In the genomic region with DNA sequence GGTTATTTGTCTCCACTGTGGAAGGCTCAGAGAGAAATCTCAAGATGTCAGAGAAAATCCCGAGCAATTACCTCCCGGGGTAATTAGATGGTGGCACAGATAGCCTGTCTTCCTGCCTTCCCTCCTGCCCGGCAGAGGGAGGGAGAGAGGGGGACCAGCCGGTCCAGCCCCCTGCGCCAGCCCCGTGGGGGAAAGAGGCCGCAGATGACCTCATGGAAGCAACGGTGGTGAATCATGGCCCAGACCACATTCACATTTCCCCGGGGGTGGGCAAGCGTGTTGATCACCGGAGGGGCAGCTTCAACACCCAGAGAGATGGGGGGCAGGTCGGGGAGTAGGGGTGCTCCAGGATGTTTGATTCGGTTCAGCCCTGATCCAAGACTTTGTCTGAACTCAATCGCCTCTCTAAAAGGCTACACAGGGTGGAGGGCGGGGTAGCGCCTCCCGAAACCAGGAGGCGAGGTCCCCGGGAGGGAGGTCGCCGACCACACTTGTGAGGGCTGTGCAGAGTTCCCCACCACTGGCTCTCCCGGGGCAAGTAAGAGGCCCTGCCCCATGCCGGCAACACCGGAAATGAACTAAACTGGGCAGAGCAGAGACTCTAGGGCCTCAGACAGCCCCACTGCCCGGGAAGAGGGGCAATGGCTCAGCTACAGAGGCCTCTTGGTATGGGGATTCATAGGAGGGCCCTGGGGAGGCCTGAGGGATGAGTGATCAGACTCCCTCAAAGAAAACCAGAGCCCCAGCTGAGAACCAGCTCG, we compare ENCODE assay signal across 1 cellular context.
TF ChIP-seq lines count a peak whose summit lies in the region.

No MANE protein-coding gene starts in this region.

TF ChIP-seq in H1, 55 proteins besides CTCF, POLR2A, EP300 and RAD21:
- TF ChIP-seq, protein P1, sequence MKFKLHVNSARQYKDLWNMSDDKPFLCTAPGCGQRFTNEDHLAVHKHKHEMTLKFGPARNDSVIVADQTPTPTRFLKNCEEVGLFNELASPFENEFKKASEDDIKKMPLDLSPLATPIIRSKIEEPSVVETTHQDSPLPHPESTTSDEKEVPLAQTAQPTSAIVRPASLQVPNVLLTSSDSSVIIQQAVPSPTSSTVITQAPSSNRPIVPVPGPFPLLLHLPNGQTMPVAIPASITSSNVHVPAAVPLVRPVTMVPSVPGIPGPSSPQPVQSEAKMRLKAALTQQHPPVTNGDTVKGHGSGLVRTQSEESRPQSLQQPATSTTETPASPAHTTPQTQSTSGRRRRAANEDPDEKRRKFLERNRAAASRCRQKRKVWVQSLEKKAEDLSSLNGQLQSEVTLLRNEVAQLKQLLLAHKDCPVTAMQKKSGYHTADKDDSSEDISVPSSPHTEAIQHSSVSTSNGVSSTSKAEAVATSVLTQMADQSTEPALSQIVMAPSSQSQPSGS (IDR thresholded peaks at IDR 0.05; ENCODE audit: low read length) = no peak
- no peak for TF ChIP-seq EZH2 (IDR thresholded peaks at IDR 0.05; ENCODE audit: low read depth, low read length, severe bottlenecking)
- no peak for TF ChIP-seq CHD2 (IDR thresholded peaks at IDR 0.05; ENCODE audit: low read length)
